In the genomic region with DNA sequence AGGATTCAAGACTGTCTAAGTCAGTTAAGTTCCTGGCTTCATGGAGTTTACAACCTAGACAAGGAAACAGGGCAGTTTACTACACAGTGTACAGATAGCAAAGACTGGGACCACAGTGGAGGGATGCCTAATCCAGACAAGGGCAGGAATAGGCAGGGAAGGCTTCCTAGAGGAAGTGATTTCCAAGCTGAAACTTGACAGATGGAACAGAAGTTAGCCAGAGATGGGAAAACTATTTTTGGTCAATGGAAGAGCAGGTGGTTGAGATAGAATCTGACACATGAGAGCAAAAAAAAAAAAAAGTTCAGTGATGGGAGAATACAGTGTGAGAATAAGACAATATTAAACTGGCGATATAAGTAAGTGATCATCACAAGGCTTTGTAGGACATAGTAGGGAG, we compare ENCODE assay signal across 9 cellular contexts. TPM values are rescaled to one million over a fixed set of nuclear protein-coding genes. Genes with fewer than 3 reads are reported as not detected.
DNase-seq lines count a peak whose midpoint lies in the region; ATAC-seq and TF ChIP-seq lines count a peak whose summit lies in the region.
"Had no signal": no experiment of that assay in that cellular context is flagged by ENCODE, and none has a peak within 500 bp of the region (broad histone marks: within the 10 kb centered on the region; RNA-seq: fewer than 3 reads in every experiment).

No MANE protein-coding gene starts in this region.

- no peaks in the 10 kb centered on the region for H3K9me3 ChIP-seq in BLaER1 treated with 17β-estradiol and CSF1 and Interleukin-3, amounts not matched to agents 10 nM and 100 nM (replicated peaks in 1 of 11)
- H3K9me3 ChIP-seq in breast epithelium (no peaks in the 10 kb centered on the region), muscle layer of duodenum (ENCODE audit: control insufficient read depth in 1 of 2, low read length in 2 of 2) (no peaks in the 10 kb centered on the region), left lung (no peaks in the 10 kb centered on the region)

- POLR2A ChIA-PET in GM10248 (lab: Yijun Ruan, JAX) = no interaction called here

- TF ChIP-seq CTCF in breast epithelium (IDR thresholded peaks at IDR 0.05) = no peak
- TF ChIP-seq CTCF in left lung (IDR thresholded peaks at IDR 0.05) = no peak
- TF ChIP-seq CTCF in GM10248 (IDR thresholded peaks at IDR 0.05; ENCODE audit: control extremely low read depth, extremely low read depth, low read depth, missing control alignments) = no peak

- ATAC-seq in HG02981 (IDR thresholded peaks at IDR 0.05; ENCODE audit: unreplicated experiment) = no peak
- no peak for ATAC-seq in left lung

- H3K4me1 ChIP-seq in BLaER1 treated with 17β-estradiol and CSF1 and Interleukin-3, amounts not matched to agents 10 nM and 100 nM = peaks cover 21 to 29% (median 26%) of the 10 kb centered on the region in 10 experiments
- H3K4me1 ChIP-seq in breast epithelium = no peaks in the 10 kb centered on the region
- peaks cover 4 to 24% of the 10 kb centered on the region in 2 donors for H3K4me1 ChIP-seq in muscle layer of duodenum (ENCODE audit: control insufficient read depth in 1 of 2, insufficient read depth in 2 of 2, low read length in 2 of 2)
- H3K4me1 ChIP-seq in left lung = peaks cover 0 to 24% of the 10 kb centered on the region in 2 donors

- no peak for DNase-seq in Jurkat, Clone E6-1 (ENCODE audit: low read depth, low spot score)
- no peak for DNase-seq in breast epithelium (ENCODE audit: low spot score in 2 of 2)
- no peak for DNase-seq in NCI-H1417 (lab: John Stamatoyannopoulos, UW)
- no peak for DNase-seq in left lung
- DNase-seq in GM10248 (ENCODE audit: extremely low spot score) = no peak
- DNase-seq: activated CD4-positive, CD25-positive, alpha-beta regulatory T cell treated with anti-CD3 and anti-CD28 coated beads, Interleukin-2, amount 50 U/mL, for 72 hours had no signal

- H3K27ac ChIP-seq in BLaER1 treated with 17β-estradiol and CSF1 and Interleukin-3, amounts not matched to agents 10 nM and 100 nM = peak overlapping the region in 10 of 11 experiments; percentile 75 to 94 (median 91); a peak in 18 of 22 replicates
- no peak overlapping the region for H3K27ac ChIP-seq in breast epithelium
- H3K27ac ChIP-seq in muscle layer of duodenum (ENCODE audit: low read length) = peak overlapping the region; percentile 98
- H3K27ac ChIP-seq in left lung = peak overlapping the region in 1 of 2 donors; percentile 84

- TF ChIP-seq POLR2A in breast epithelium (IDR thresholded peaks at IDR 0.05) = no peak

- H3K4me2 ChIP-seq in BLaER1 treated with 17β-estradiol and CSF1 and Interleukin-3, amounts not matched to agents 10 nM and 100 nM = peak overlapping the region; percentile 77 to 99 (median 91)

- H3K27me3 ChIP-seq in BLaER1 treated with 17β-estradiol and CSF1 and Interleukin-3, amounts not matched to agents 10 nM and 100 nM = no peaks in the 10 kb centered on the region
- H3K27me3 ChIP-seq in breast epithelium = no peaks in the 10 kb centered on the region
- no peaks in the 10 kb centered on the region for H3K27me3 ChIP-seq in muscle layer of duodenum (ENCODE audit: low read depth, low read length)
- H3K27me3 ChIP-seq in left lung = no peaks in the 10 kb centered on the region

- peaks cover 39 to 57% (median 52%) of the 10 kb centered on the region in 11 experiments for H3K36me3 ChIP-seq in BLaER1 treated with 17β-estradiol and CSF1 and Interleukin-3, amounts not matched to agents 10 nM and 100 nM
- H3K36me3 ChIP-seq in breast epithelium (peaks cover 10% of the 10 kb centered on the region), muscle layer of duodenum (ENCODE audit: control insufficient read depth in 1 of 2, insufficient read depth in 2 of 2, low read length in 2 of 2) (peaks cover 13 to 23% of the 10 kb centered on the region in 2 donors), left lung (peaks cover 0 to 36% of the 10 kb centered on the region in 2 donors)

- peaks cover 0 to 31% (median 12%) of the 10 kb centered on the region in 11 experiments; a peak in 11 of 22 replicates for H4K20me1 ChIP-seq in BLaER1 treated with 17β-estradiol and CSF1 and Interleukin-3, amounts not matched to agents 10 nM and 100 nM

- H3K4me3 ChIP-seq in BLaER1 treated with 17β-estradiol and CSF1 and Interleukin-3, amounts not matched to agents 10 nM and 100 nM = peak overlapping the region; percentile 69 to 81 (median 74)
- H3K4me3 ChIP-seq in Jurkat, Clone E6-1 (ENCODE audit: low read length) = peak overlapping the region; percentile 100
- H3K4me3 ChIP-seq in breast epithelium (peak overlapping the region in 2 of 3 donors; percentile 71 to 84), muscle layer of duodenum (ENCODE audit: low read depth in 1 of 2, low read length in 2 of 2) (peak overlapping the region; percentile 83 to 93), left lung (peak overlapping the region in 1 of 2 donors; percentile 66)

- intact Hi-C loops in breast epithelium (cut with DNase I; ENCODE audit: low total_unique reads) (no loop called here), left lung (cut with DNase I) (no loop called here)

- CTCF ChIA-PET in GM10248 (lab: Yijun Ruan, JAX) = no interaction called here

- peak overlapping the region; percentile 81 to 92 (median 87) for H3K9ac ChIP-seq in BLaER1 treated with 17β-estradiol and CSF1 and Interleukin-3, amounts not matched to agents 10 nM and 100 nM

RNA-seq across cellular contexts. Expression of a gene that starts 1.3 kb away (rescaled TPM):
- 118 TPM for polyA plus RNA-seq in Jurkat, Clone E6-1 (2012; ENCODE audit: insufficient read depth, insufficient read length)
- 10 to 100 TPM; 58.9 to 76.7 (median 74.2) TPM for total RNA-seq in breast epithelium
- 10 to 100 TPM; 44.0 to 66.8 TPM for total RNA-seq in left lung

RNA-seq across cellular contexts. Expression of a gene that starts 1.4 kb away (rescaled TPM):
- 36.0 TPM for polyA plus RNA-seq in Jurkat, Clone E6-1 (2012; ENCODE audit: insufficient read depth, insufficient read length)
- total RNA-seq in breast epithelium (10 to 100 TPM in 1 of 3 donors, 1 to 10 TPM in 2; 8.5 to 19.0 (median 9.5) TPM), left lung (10 to 100 TPM; 13.0 to 17.0 TPM)

Comparison
In these comparisons a context has a peak if more than half of its experiments do, and no peak if none do; other contexts are left out.
1. H3K27ac ChIP-seq: peak in BLaER1 treated with 17β-estradiol and CSF1 and Interleukin-3, amounts not matched to agents 10 nM and 100 nM (10 of 11) and muscle layer of duodenum (single experiment); none in breast epithelium (0 of 2).